ENCODE assay signal across 20 cellular contexts in genomic region chr14:99254391-99255009, GRCh38. TPM values are rescaled to one million over a fixed set of nuclear protein-coding genes. Genes with fewer than 3 reads are reported as not detected.
DNase-seq lines count a peak whose midpoint lies in the region; ATAC-seq and TF ChIP-seq lines count a peak whose summit lies in the region.
"Had no signal": no experiment of that assay in that cellular context is flagged by ENCODE, and none has a peak within 500 bp of the region (broad histone marks: within the 10 kb centered on the region; RNA-seq: fewer than 3 reads in every experiment).

No MANE protein-coding gene starts in this region.

- H3K4me3 Mint-ChIP-seq in CD8-positive, alpha-beta T cell: peak overlapping the region; percentile 79
- peak overlapping the region; percentile 80 to 96 (median 94) for H3K4me3 Mint-ChIP-seq in T-cell
- peak overlapping the region; percentile 74 to 100 (median 90) for H3K4me3 Mint-ChIP-seq in naive thymus-derived CD8-positive, alpha-beta T cell
- H3K4me3 Mint-ChIP-seq: endodermal cell, memory B cell, nephron progenitor cell had no signal

- TF ChIP-seq CTCF in CD8-positive, alpha-beta T cell (IDR thresholded peaks at IDR 0.05): no peak

- POLR2A ChIA-PET in CD8-positive, alpha-beta T cell (lab: Charles Lee): interaction anchor here (3.4 to 58.6 kb wide), 3 partner anchors 7 to 37 kb away, joined by 18 to 2179 read pairs (median 61); no protein-coding TSS in a partner anchor
- POLR2A ChIA-PET in T-cell (lab: Charles Lee): interaction anchor here (0.6 to 1.8 kb wide), 9 partner anchors 10 to 903 kb away, joined by 3 to 8 read pairs (median 4); no protein-coding TSS in a partner anchor
- POLR2A ChIA-PET in naive thymus-derived CD8-positive, alpha-beta T cell (lab: Charles Lee): interaction anchor here (0.7 to 65.5 kb wide), 5 partner anchors 13 to 1051 kb away, joined by 3 to 2798 read pairs (median 10); partner anchors contain the start of gene BCL11B

- DNase-seq in CD8-positive, alpha-beta T cell: peak in 1 of 7 experiments; percentile 18
- DNase-seq in T-cell (peak in 4 of 34 experiments; percentile 1 to 5 (median 2)), DMS53 treated with DMSO at 0.1 percent for 48 hours (lab: John Stamatoyannopoulos, UW; ENCODE audit: unreplicated experiment) (no peak)
- peak; percentile 62 for DNase-seq in activated effector memory CD4-positive, alpha-beta T cell treated with anti-CD3 and anti-CD28 coated beads, Interleukin-2, amount 50 U/mL, for 16 hours
- DNase-seq in naive thymus-derived CD8-positive, alpha-beta T cell: peak in 1 of 10 donors; percentile 51
- DNase-seq: AML-193, endodermal cell, heart right ventricle, islet precursor cell, Kasumi-1, NCI-H1105 treated with DMSO at 0.1 percent for 48 hours, nephron progenitor cell, PC-3, psoas muscle had no signal

- CTCF ChIA-PET in CD8-positive, alpha-beta T cell (lab: Charles Lee): interaction anchor here (0.7 to 3.2 kb wide), 9 partner anchors 8 to 67 kb away, joined by 3 to 36 read pairs (median 4); no protein-coding TSS in a partner anchor
- CTCF ChIA-PET in T-cell (lab: Charles Lee): interaction anchor here (0.6 to 2.0 kb wide), 6 partner anchors 8 to 25 kb away, joined by 3 to 13 read pairs (median 4); no protein-coding TSS in a partner anchor

- H3K4me3 ChIP-seq in CD8-positive, alpha-beta T cell (ENCODE audit: low read depth, low read length): peak overlapping the region; percentile 24
- H3K4me3 ChIP-seq: heart right ventricle, psoas muscle, tibial artery had no signal

- no peak for ATAC-seq in CD8-positive, alpha-beta T cell
- ATAC-seq in T-cell (replicated peaks in 1 of 4) (no peak), GM21619 (IDR thresholded peaks at IDR 0.05; ENCODE audit: unreplicated experiment) (no peak), HG03280 (IDR thresholded peaks at IDR 0.05; ENCODE audit: unreplicated experiment) (no peak), GM18511 (IDR thresholded peaks at IDR 0.05; ENCODE audit: unreplicated experiment) (no peak)
- ATAC-seq in naive thymus-derived CD8-positive, alpha-beta T cell: no peak
- ATAC-seq: HCT116, heart right ventricle, PC-3, psoas muscle had no signal

- intact Hi-C loops in CD8-positive, alpha-beta T cell (cut with DNase I, micrococcal nuclease): no loop called here

- peaks cover 57% of the 10 kb centered on the region for H3K36me3 ChIP-seq in CD8-positive, alpha-beta T cell (ENCODE audit: insufficient read depth, low read length)
- H3K36me3 ChIP-seq: heart right ventricle, tibial artery had no signal

- H3K9me3 ChIP-seq in CD8-positive, alpha-beta T cell (ENCODE audit: low read length): no peaks in the 10 kb centered on the region
- H3K9me3 ChIP-seq: heart right ventricle, psoas muscle, tibial artery had no signal

- H3K27ac ChIP-seq in CD8-positive, alpha-beta T cell (ENCODE audit: low read depth, low read length): peak overlapping the region; percentile 61
- H3K27ac ChIP-seq: psoas muscle, tibial artery had no signal

- H3K27me3 Mint-ChIP-seq in CD8-positive, alpha-beta T cell (ENCODE audit: low read depth): no peaks in the 10 kb centered on the region
- H3K27me3 Mint-ChIP-seq in T-cell: no peaks in the 10 kb centered on the region
- no peaks in the 10 kb centered on the region for H3K27me3 Mint-ChIP-seq in naive thymus-derived CD8-positive, alpha-beta T cell

- peaks cover 98% of the 10 kb centered on the region for H3K4me1 ChIP-seq in CD8-positive, alpha-beta T cell (ENCODE audit: insufficient read depth, low read length)
- H3K4me1 ChIP-seq: heart right ventricle, psoas muscle had no signal

- peaks cover 98% of the 10 kb centered on the region for H3K4me1 Mint-ChIP-seq in CD8-positive, alpha-beta T cell (ENCODE audit: low read depth)
- H3K4me1 Mint-ChIP-seq in T-cell: peaks cover 98% of the 10 kb centered on the region in 3 donors
- H3K4me1 Mint-ChIP-seq in naive thymus-derived CD8-positive, alpha-beta T cell: peaks cover 43 to 96% (median 89%) of the 10 kb centered on the region in 4 donors
- H3K4me1 Mint-ChIP-seq: memory B cell had no signal

- peak overlapping the region; percentile 95 for H3K27ac Mint-ChIP-seq in CD8-positive, alpha-beta T cell
- peak overlapping the region; percentile 99 to 100 for H3K27ac Mint-ChIP-seq in T-cell
- peak overlapping the region; percentile 99 to 100 (median 100) for H3K27ac Mint-ChIP-seq in naive thymus-derived CD8-positive, alpha-beta T cell
- H3K27ac Mint-ChIP-seq: endodermal cell, memory B cell, nephron progenitor cell had no signal

- H3K27me3 ChIP-seq in CD8-positive, alpha-beta T cell (ENCODE audit: insufficient read depth, low read length): no peaks in the 10 kb centered on the region

- no peaks in the 10 kb centered on the region for H3K9me3 Mint-ChIP-seq in CD8-positive, alpha-beta T cell
- no peaks in the 10 kb centered on the region for H3K9me3 Mint-ChIP-seq in T-cell
- no peaks in the 10 kb centered on the region for H3K9me3 Mint-ChIP-seq in naive thymus-derived CD8-positive, alpha-beta T cell
- H3K9me3 Mint-ChIP-seq: endodermal cell, memory B cell, nephron progenitor cell had no signal

- peaks cover 85% of the 10 kb centered on the region for H3K36me3 Mint-ChIP-seq in CD8-positive, alpha-beta T cell
- peaks cover 66% of the 10 kb centered on the region for H3K36me3 Mint-ChIP-seq in T-cell
- H3K36me3 Mint-ChIP-seq in naive thymus-derived CD8-positive, alpha-beta T cell: peaks cover 8 to 96% (median 49%) of the 10 kb centered on the region in 3 donors
- H3K36me3 Mint-ChIP-seq: memory B cell had no signal

RNA-seq across cellular contexts. Expression of gene BCL11B, which starts 17.5 kb away (rescaled TPM):
- total RNA-seq in CD8-positive, alpha-beta T cell: 100 to 1,000 TPM; 273 to 284 TPM
- total RNA-seq in T-cell: 100 to 1,000 TPM; 181 to 240 (median 196) TPM
- total RNA-seq in naive thymus-derived CD8-positive, alpha-beta T cell: 100 to 1,000 TPM; 206 to 209 TPM
- 10 to 100 TPM in 1 of 3 donors, 1 to 10 TPM in 2; 8.2 to 12.1 (median 9.5) TPM for polyA plus RNA-seq in naive thymus-derived CD8-positive, alpha-beta T cell
